Comparison of ENCODE assay signal across 18 cellular contexts in the genomic region with DNA sequence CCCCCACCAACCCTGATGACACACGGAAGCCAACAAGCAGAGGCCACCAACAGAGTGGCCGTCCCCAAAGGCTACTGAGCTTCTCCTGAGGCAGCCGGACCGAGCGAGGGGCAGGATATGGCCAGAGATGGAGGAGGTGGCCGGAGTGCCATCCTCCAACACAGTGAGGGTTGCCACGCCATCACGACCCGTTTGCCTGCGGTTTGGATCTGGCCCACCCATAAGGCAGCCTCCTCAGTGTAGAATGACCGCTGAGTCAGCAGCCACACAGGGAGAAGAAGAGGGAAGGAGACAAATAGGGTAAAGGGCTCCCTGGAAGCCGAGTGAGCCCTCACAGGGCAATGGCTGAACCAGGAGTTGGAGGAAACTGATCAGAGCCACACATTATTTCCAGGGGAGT. TPM values are rescaled to one million over a fixed set of nuclear protein-coding genes. Genes with fewer than 3 reads are reported as not detected.
"Had no signal": no experiment of that assay in that cellular context is flagged by ENCODE, and none has a peak within 500 bp of the region (broad histone marks: within the 10 kb centered on the region; RNA-seq: fewer than 3 reads in every experiment).

No MANE protein-coding gene starts in this region.

- H3K27ac Mint-ChIP-seq: immature natural killer cell; natural killer cell treated with Interleukin-12 subunit alpha and Interleukin-12 subunit beta and Interleukin-15 and Interleukin-18, amount 100 ng/mL, for 72 hours had no signal

- H3K4me3 Mint-ChIP-seq: immature natural killer cell; natural killer cell treated with Interleukin-12 subunit alpha and Interleukin-12 subunit beta and Interleukin-15 and Interleukin-18, amount 100 ng/mL, for 72 hours had no signal

- H3K36me3 Mint-ChIP-seq: immature natural killer cell; natural killer cell treated with Interleukin-12 subunit alpha and Interleukin-12 subunit beta and Interleukin-15 and Interleukin-18, amount 100 ng/mL, for 72 hours had no signal

- H3K9me3 Mint-ChIP-seq: immature natural killer cell; natural killer cell treated with Interleukin-12 subunit alpha and Interleukin-12 subunit beta and Interleukin-15 and Interleukin-18, amount 100 ng/mL, for 72 hours had no signal

- FAIRE-seq: keratinocyte, small intestine had no signal

- DNase-seq: cerebellar nuclear complex; colonic mucosa; dermis blood vessel endothelial cell; esophagus squamous epithelium; foreskin fibroblast; immature natural killer cell; left lung; midbrain; small intestine; stimulated activated CD4-positive, alpha-beta T cell treated with anti-CD3 and anti-CD28 coated beads, Interleukin-12 subunit alpha, Interleukin-12 subunit beta, amount 100 ng/mL, for 4 hours; stimulated activated naive CD4-positive, alpha-beta T cell treated with Interleukin-2 at 50 U/mL for 16 hours; testis had no signal

- ATAC-seq: left lung; natural killer cell treated with Interleukin-12 subunit alpha and Interleukin-12 subunit beta and Interleukin-15 and Interleukin-18, amount 100 ng/mL, for 72 hours had no signal

- H3K4me1 Mint-ChIP-seq: immature natural killer cell had no signal

RNA-seq across cellular contexts. Expression of a gene that starts 13.8 kb away (rescaled TPM):
- total RNA-seq: esophagus squamous epithelium, osteoblast, right atrium auricular region, subcutaneous adipose tissue, tibial nerve had no signal
- polyA plus RNA-seq: immature natural killer cell, keratinocyte had no signal
